In the genomic region with DNA sequence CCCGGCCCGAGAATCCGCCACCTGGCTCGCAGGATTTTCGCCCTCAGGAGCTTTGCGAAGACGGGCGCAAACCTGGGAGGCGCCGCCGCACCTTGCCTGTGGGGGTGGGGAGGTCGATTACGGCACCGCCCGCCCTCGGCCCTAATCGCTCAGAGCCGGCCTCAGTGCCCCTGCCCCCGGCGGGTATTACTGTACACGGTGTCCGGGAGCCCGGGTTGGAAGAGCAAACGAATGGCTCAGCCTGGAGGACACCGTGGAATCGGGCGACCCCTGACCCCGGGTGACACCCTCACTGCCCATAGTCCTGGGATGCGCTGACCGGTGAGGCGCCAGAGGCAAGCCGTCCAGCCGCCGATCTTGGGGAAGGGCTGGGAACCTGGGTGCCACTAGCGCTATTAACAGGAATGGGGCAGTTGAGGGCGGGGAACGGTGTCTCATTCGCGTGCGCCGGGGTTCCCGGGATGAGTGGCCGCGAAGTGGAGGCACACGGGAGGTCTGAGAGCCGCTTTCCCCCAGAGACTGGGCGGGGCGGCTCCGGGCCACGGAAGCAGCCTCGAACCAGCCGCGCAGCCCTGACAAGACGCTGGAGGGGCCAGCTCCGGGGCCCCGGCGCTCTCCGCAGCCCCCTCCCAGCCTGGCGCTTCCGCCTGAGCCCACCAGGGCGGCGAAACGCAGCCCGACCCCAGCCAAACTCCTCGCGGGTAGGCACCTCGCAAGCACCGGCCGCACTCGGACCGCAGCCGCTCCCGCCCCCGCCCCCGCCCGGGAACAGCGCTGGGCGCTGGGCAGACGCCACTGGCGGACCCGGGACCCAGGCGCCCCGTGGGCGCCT, we compare ENCODE assay signal across 8 cellular contexts.
DNase-seq lines count a peak whose midpoint lies in the region; ATAC-seq lines count a peak whose summit lies in the region.

No MANE protein-coding gene starts in this region.

- peaks cover 37 to 70% (median 41%) of the 10 kb centered on the region in 5 donors for H3K27me3 Mint-ChIP-seq in naive thymus-derived CD4-positive, alpha-beta T cell

- DNase-seq in EL (peak; percentile 21), adipocyte (ENCODE audit: low read depth) (peak; percentile 25), occipital lobe (lab: John Stamatoyannopoulos, UW) (no peak), Ammon's horn (ENCODE audit: low spot score) (no peak), putamen (ENCODE audit: low spot score) (no peak)
- DNase-seq in naive thymus-derived CD4-positive, alpha-beta T cell = peak in 1 of 9 donors; percentile 42

- H3K4me3 Mint-ChIP-seq in naive thymus-derived CD4-positive, alpha-beta T cell = peak overlapping the region in 8 of 10 donors; percentile 9 to 87 (median 47)

- H3K9me3 Mint-ChIP-seq in naive thymus-derived CD4-positive, alpha-beta T cell = peaks cover 0 to 4% (median 0%) of the 10 kb centered on the region in 11 donors

- intact Hi-C loops in naive thymus-derived CD4-positive, alpha-beta T cell (cut with micrococcal nuclease) = no loop called here

- peaks cover 83% of the 10 kb centered on the region for H3K27me3 ChIP-seq in HUES48 (ENCODE audit: control insufficient read depth, insufficient read depth, low read length)
- H3K27me3 ChIP-seq in adipocyte (replicated peaks; ENCODE audit: control insufficient read depth, insufficient read depth, low read length) = peaks cover 72% of the 10 kb centered on the region
- H3K27me3 ChIP-seq in naive thymus-derived CD4-positive, alpha-beta T cell (ENCODE audit: control insufficient read depth in 2 of 2, insufficient read depth in 2 of 2, low read length in 2 of 2) = peaks cover 16 to 41% of the 10 kb centered on the region in 2 donors

- no peaks in the 10 kb centered on the region for H3K36me3 ChIP-seq in HUES48 (ENCODE audit: control insufficient read depth, insufficient read depth, low read length)
- H3K36me3 ChIP-seq in adipocyte (ENCODE audit: control insufficient read depth, insufficient read depth, low read length, severe bottlenecking) = no peaks in the 10 kb centered on the region
- no peaks in the 10 kb centered on the region for H3K36me3 ChIP-seq in naive thymus-derived CD4-positive, alpha-beta T cell (ENCODE audit: control insufficient read depth in 2 of 3, insufficient read depth in 3 of 3, low read length in 3 of 3)

- H3K4me3 ChIP-seq in HUES48 (ENCODE audit: low read depth, low read length) = peak overlapping the region; percentile 69
- H3K4me3 ChIP-seq in adipocyte (ENCODE audit: low read length) = no peak overlapping the region
- no peak overlapping the region for H3K4me3 ChIP-seq in naive thymus-derived CD4-positive, alpha-beta T cell (ENCODE audit: low read length)

- peaks cover 21 to 35% (median 31%) of the 10 kb centered on the region in 7 donors for H3K4me1 Mint-ChIP-seq in naive thymus-derived CD4-positive, alpha-beta T cell

- H3K9ac ChIP-seq in HUES48 (ENCODE audit: low read depth, low read length) (no peak overlapping the region), adipocyte (ENCODE audit: low read length) (no peak overlapping the region)

- ATAC-seq in naive thymus-derived CD4-positive, alpha-beta T cell = no peak
- ATAC-seq in GM19455 (IDR thresholded peaks at IDR 0.05; ENCODE audit: unreplicated experiment) = no peak

- POLR2A ChIA-PET in naive thymus-derived CD4-positive, alpha-beta T cell (lab: Charles Lee) = no interaction called here

- no peaks in the 10 kb centered on the region for H3K36me3 Mint-ChIP-seq in naive thymus-derived CD4-positive, alpha-beta T cell

- no peak overlapping the region for H3K27ac Mint-ChIP-seq in naive thymus-derived CD4-positive, alpha-beta T cell

- H3K9me3 ChIP-seq in HUES48 (ENCODE audit: control insufficient read depth, insufficient read depth, low read length) (no peaks in the 10 kb centered on the region), adipocyte (ENCODE audit: control insufficient read depth, low read length) (no peaks in the 10 kb centered on the region)
- no peaks in the 10 kb centered on the region for H3K9me3 ChIP-seq in naive thymus-derived CD4-positive, alpha-beta T cell (ENCODE audit: control insufficient read depth in 2 of 3, low read length in 3 of 3)

- CTCF ChIA-PET in naive thymus-derived CD4-positive, alpha-beta T cell (lab: Charles Lee) = no interaction called here

- H3K4me1 ChIP-seq in HUES48 (ENCODE audit: control insufficient read depth, insufficient read depth, low read length) (peaks cover 42% of the 10 kb centered on the region), adipocyte (ENCODE audit: control insufficient read depth, insufficient read depth, low read length) (no peaks in the 10 kb centered on the region)
- H3K4me1 ChIP-seq in naive thymus-derived CD4-positive, alpha-beta T cell (ENCODE audit: control insufficient read depth in 2 of 2, insufficient read depth in 2 of 2, low read length in 2 of 2) = peaks cover 16 to 41% of the 10 kb centered on the region in 2 donors

- no peak overlapping the region for H3K27ac ChIP-seq in HUES48 (ENCODE audit: low read depth, low read length)
- no peak overlapping the region for H3K27ac ChIP-seq in naive thymus-derived CD4-positive, alpha-beta T cell (ENCODE audit: low read depth, low read length)

Comparison
In these comparisons a context has a peak if more than half of its experiments do, and no peak if none do; other contexts are left out.
1. DNase-seq: peak in EL (single experiment) and adipocyte (single experiment); none in occipital lobe (single experiment), Ammon's horn (single experiment) and putamen (single experiment).